Comparison of ENCODE assay signal across 10 cellular contexts in genomic region chr6:20669571-20670314, GRCh38.
DNase-seq lines count a peak whose midpoint lies in the region; ATAC-seq and TF ChIP-seq lines count a peak whose summit lies in the region.
"Had no signal": no experiment of that assay in that cellular context is flagged by ENCODE, and none has a peak within 500 bp of the region (broad histone marks: within the 10 kb centered on the region; RNA-seq: fewer than 3 reads in every experiment).

No MANE protein-coding gene starts in this region.

- peaks cover 0 to 10% of the 10 kb centered on the region in 2 donors for H3K36me3 Mint-ChIP-seq in activated naive CD4-positive, alpha-beta T cell treated with anti-CD3 and anti-CD28 coated beads, Interleukin-2, amount 50 U/mL, for 72 hours

- no peak for TF ChIP-seq EP300 in esophagus muscularis mucosa (IDR thresholded peaks at IDR 0.05)

- no peak overlapping the region for H3K4me3 ChIP-seq in NB4 (ENCODE audit: low read depth, low read length)
- H3K4me3 ChIP-seq in esophagus muscularis mucosa: no peak overlapping the region

- H3K27ac ChIP-seq in esophagus muscularis mucosa (replicated peaks in 1 of 4): no peak overlapping the region

- H3K9me3 Mint-ChIP-seq in activated naive CD4-positive, alpha-beta T cell treated with anti-CD3 and anti-CD28 coated beads, Interleukin-2, amount 50 U/mL, for 72 hours: no peaks in the 10 kb centered on the region
- H3K9me3 Mint-ChIP-seq: activated naive CD4-positive, alpha-beta T cell treated with anti-CD3 and anti-CD28 coated beads for 36 hours had no signal

- no peak for TF ChIP-seq POLR2A in NB4 (IDR thresholded peaks at IDR 0.05; ENCODE audit: extremely low read depth, insufficient read length)
- TF ChIP-seq POLR2A in esophagus muscularis mucosa (IDR thresholded peaks at IDR 0.05; ENCODE audit: low read depth): no peak

- no peak overlapping the region for H3K27ac Mint-ChIP-seq in activated naive CD4-positive, alpha-beta T cell treated with anti-CD3 and anti-CD28 coated beads, Interleukin-2, amount 50 U/mL, for 72 hours
- H3K27ac Mint-ChIP-seq: activated naive CD4-positive, alpha-beta T cell treated with anti-CD3 and anti-CD28 coated beads for 36 hours; endodermal cell had no signal

- TF ChIP-seq CTCF in NB4 (IDR thresholded peaks at IDR 0.05; ENCODE audit: low read depth, low read length) (no peak), esophagus muscularis mucosa (IDR thresholded peaks at IDR 0.05) (no peak)

- H3K4me1 ChIP-seq in esophagus muscularis mucosa: peaks cover 0 to 11% (median 3%) of the 10 kb centered on the region in 4 donors

- H3K36me3 ChIP-seq in esophagus muscularis mucosa: no peaks in the 10 kb centered on the region

- peak; percentile 78 to 93 for ATAC-seq in activated naive CD4-positive, alpha-beta T cell treated with anti-CD3 and anti-CD28 coated beads, Interleukin-2, amount 50 U/mL, for 72 hours
- ATAC-seq in HG02973 (IDR thresholded peaks at IDR 0.05; ENCODE audit: unreplicated experiment): peak; percentile 93

- no peak for DNase-seq in activated naive CD4-positive, alpha-beta T cell treated with anti-CD3 and anti-CD28 coated beads, Interleukin-2, amount 50 U/mL, for 72 hours (ENCODE audit: low spot score in 2 of 2)
- DNase-seq in activated naive CD4-positive, alpha-beta T cell (lab: John Stamatoyannopoulos, UW): no peak
- DNase-seq in NB4 (ENCODE audit: low read depth): peak; percentile 20
- no peak for DNase-seq in DMS153 treated with DMSO at 0.1 percent for 48 hours (lab: John Stamatoyannopoulos, UW; ENCODE audit: unreplicated experiment)
- DNase-seq in amygdala (lab: John Stamatoyannopoulos, UW): no peak
- DNase-seq in foreskin melanocyte: no peak
- DNase-seq in esophagus muscularis mucosa (ENCODE audit: extremely low spot score): no peak
- DNase-seq: activated naive CD4-positive, alpha-beta T cell treated with anti-CD3 and anti-CD28 coated beads for 36 hours; endodermal cell had no signal

- WGBS in esophagus muscularis mucosa: 84% methylated on average over 6 of the region's 6 CpGs

- intact Hi-C loops in esophagus muscularis mucosa (cut with DNase I): no loop called here

- no peaks in the 10 kb centered on the region for H3K27me3 ChIP-seq in esophagus muscularis mucosa

- H3K9me3 ChIP-seq in esophagus muscularis mucosa: no peaks in the 10 kb centered on the region
